In the genomic region with DNA sequence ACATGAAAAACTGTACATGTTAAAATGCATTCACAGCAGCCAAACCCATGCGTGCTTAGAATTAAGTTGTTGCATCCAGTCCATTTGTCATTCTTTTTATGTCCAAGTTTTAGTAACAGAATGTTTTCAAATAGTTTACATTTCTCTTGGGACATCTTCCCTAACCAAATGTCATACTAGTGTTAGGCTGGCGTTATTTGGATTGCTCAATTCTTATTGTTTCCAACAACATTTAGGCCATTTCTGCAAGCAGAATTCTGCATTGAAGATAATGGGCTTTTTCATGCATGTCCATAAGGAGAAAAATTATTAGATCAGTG, we compare ENCODE assay signal across 19 cellular contexts.
DNase-seq lines count a peak whose midpoint lies in the region; ATAC-seq, FAIRE-seq and TF ChIP-seq lines count a peak whose summit lies in the region.
"Had no signal": no experiment of that assay in that cellular context is flagged by ENCODE, and none has a peak within 500 bp of the region (broad histone marks: within the 10 kb centered on the region; RNA-seq: fewer than 3 reads in every experiment).

No MANE protein-coding gene starts in this region.

- no peak for TF ChIP-seq CTCF in heart left ventricle (IDR thresholded peaks at IDR 0.05)
- TF ChIP-seq CTCF in foreskin fibroblast (IDR thresholded peaks at IDR 0.05; ENCODE audit: low read depth, low read length), result no peak
- TF ChIP-seq CTCF in transverse colon (IDR thresholded peaks at IDR 0.05), result no peak
- no peak for TF ChIP-seq CTCF in WTC11 (IDR thresholded peaks at IDR 0.05)

- intact Hi-C loops in Right ventricle myocardium superior (cut with DNase I), result no loop called here
- intact Hi-C loops in heart left ventricle (cut with DNase I), result loop anchor here in 1 of 10 donors (2.0 kb wide), 1 partner anchor 53 kb away; no protein-coding TSS in a partner anchor
- intact Hi-C loops in transverse colon (cut with DNase I; ENCODE audit: low total_unique reads), result no loop called here

- no peaks in the 10 kb centered on the region for H3K9me3 ChIP-seq in heart left ventricle
- no peaks in the 10 kb centered on the region for H3K9me3 ChIP-seq in transverse colon

- no peak for TF ChIP-seq EP300 in transverse colon (IDR thresholded peaks at IDR 0.05; ENCODE audit: low read depth)

- in situ Hi-C loops in transverse colon (cut with MboI; ENCODE audit: low pct_ligation_motif_present in 1 of 4, low pct_unique_long_range_greater_than_20kb in 1 of 4, low sequenced_read_pairs in 3 of 4), result no loop called here

- ATAC-seq in Right ventricle myocardium superior (ENCODE audit: poor library complexity), result peak; percentile 57
- no peak for ATAC-seq in heart left ventricle
- no peak for ATAC-seq in WTC11
- no peak for ATAC-seq in HG03442 (IDR thresholded peaks at IDR 0.05; ENCODE audit: unreplicated experiment)
- ATAC-seq: GM12878, HCT116 had no signal

- peaks cover 0 to 11% (median 0%) of the 10 kb centered on the region in 9 donors for H3K27me3 ChIP-seq in heart left ventricle
- no peaks in the 10 kb centered on the region for H3K27me3 ChIP-seq in transverse colon

- DNase-seq in Right ventricle myocardium superior (no peak), heart left ventricle (no peak), foreskin fibroblast (peak; percentile 40 to 53), transverse colon (no peak), WTC11 (ENCODE audit: low spot score) (no peak), mucosa of gallbladder (ENCODE audit: low spot score) (no peak)
- DNase-seq: 8988T, COR-L47, DMS153, NCI-H1048, NCI-H146, NCI-H2227 treated with DMSO at 0.1 percent for 48 hours, NCI-H69 had no signal

- no peaks in the 10 kb centered on the region for H3K36me3 Mint-ChIP-seq in WTC11

- H3K9me3 Mint-ChIP-seq in WTC11, result no peaks in the 10 kb centered on the region

- TF ChIP-seq POLR2A in heart left ventricle (IDR thresholded peaks at IDR 0.05) (no peak), transverse colon (IDR thresholded peaks at IDR 0.05) (no peak)

- no peak overlapping the region for H3K4me3 ChIP-seq in heart left ventricle
- H3K4me3 ChIP-seq in foreskin fibroblast (ENCODE audit: low read depth in 1 of 2, low read length in 2 of 2), result no peak overlapping the region
- no peak overlapping the region for H3K4me3 ChIP-seq in transverse colon
- H3K4me3 ChIP-seq: GM12878 had no signal

- no peak overlapping the region for H3K27ac Mint-ChIP-seq in WTC11

- H3K4me1 ChIP-seq in heart left ventricle, result peaks cover 0 to 4% (median 0%) of the 10 kb centered on the region in 12 donors
- peaks cover 0 to 4% (median 1%) of the 10 kb centered on the region in 4 donors for H3K4me1 ChIP-seq in transverse colon

- H3K4me3 Mint-ChIP-seq in WTC11, result no peak overlapping the region

- POLR2A ChIA-PET in WTC11 (lab: Charles Lee), result no interaction called here

- WGBS in heart left ventricle, 4 donors, result 69 to 81% (median 74%) methylated on average over 2 of the region's 2 CpGs
- 77 to 85% methylated on average over 2 of the region's 2 CpGs for WGBS in transverse colon (ENCODE audit: low coverage in 1 of 2), 2 donors

- CTCF ChIA-PET in WTC11 (lab: Charles Lee), result no interaction called here

- no peaks in the 10 kb centered on the region for H3K36me3 ChIP-seq in heart left ventricle
- no peaks in the 10 kb centered on the region for H3K36me3 ChIP-seq in transverse colon

- 0 out of 2 replicates have a peak, but pooled peaks cover 2% of the 10 kb centered on the region for H3K27me3 Mint-ChIP-seq in WTC11 (ENCODE audit: low read depth)

- peaks cover 2% of the 10 kb centered on the region; the same call in 1 of the 2 replicates for H3K4me1 Mint-ChIP-seq in WTC11

- H3K27ac ChIP-seq in heart left ventricle (no peak overlapping the region), transverse colon (peak overlapping the region in 3 of 4 donors; percentile 33 to 49 (median 42))
- H3K27ac ChIP-seq: C4-2B, RWPE1 had no signal

- peak; percentile 45 for FAIRE-seq in endometrium (lab: Jason Lieb, UNC)
- FAIRE-seq: GM12878 had no signal

TF ChIP-seq in WTC11, 78 proteins besides CTCF, POLR2A, EP300 and RAD21:
- TF ChIP-seq IRF2 (CRISPR knock-in tag; IDR thresholded peaks at IDR 0.05; ENCODE audit: borderline replicate concordance, low read depth) (no peak), TEAD1 (CRISPR knock-in tag; IDR thresholded peaks at IDR 0.05) (no peak), NR2C2 (CRISPR knock-in tag; IDR thresholded peaks at IDR 0.05) (no peak), SP1 (CRISPR knock-in tag; conservative IDR thresholded peaks at IDR 0.05) (no peak), NR3C1 (CRISPR knock-in tag; conservative IDR thresholded peaks at IDR 0.05; ENCODE audit: low read depth) (no peak), TP53 (CRISPR knock-in tag; IDR thresholded peaks at IDR 0.05) (no peak), ZNF671 (CRISPR knock-in tag; IDR thresholded peaks at IDR 0.05) (no peak), ZNF232 (CRISPR knock-in tag; IDR thresholded peaks at IDR 0.05) (no peak), MXD4 (CRISPR knock-in tag; IDR thresholded peaks at IDR 0.05; ENCODE audit: borderline replicate concordance) (no peak)
- TF ChIP-seq, protein P1, sequence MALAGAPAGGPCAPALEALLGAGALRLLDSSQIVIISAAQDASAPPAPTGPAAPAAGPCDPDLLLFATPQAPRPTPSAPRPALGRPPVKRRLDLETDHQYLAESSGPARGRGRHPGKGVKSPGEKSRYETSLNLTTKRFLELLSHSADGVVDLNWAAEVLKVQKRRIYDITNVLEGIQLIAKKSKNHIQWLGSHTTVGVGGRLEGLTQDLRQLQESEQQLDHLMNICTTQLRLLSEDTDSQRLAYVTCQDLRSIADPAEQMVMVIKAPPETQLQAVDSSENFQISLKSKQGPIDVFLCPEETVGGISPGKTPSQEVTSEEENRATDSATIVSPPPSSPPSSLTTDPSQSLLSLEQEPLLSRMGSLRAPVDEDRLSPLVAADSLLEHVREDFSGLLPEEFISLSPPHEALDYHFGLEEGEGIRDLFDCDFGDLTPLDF (CRISPR knock-in tag; IDR thresholded peaks at IDR 0.05), result no peak
- TF ChIP-seq, protein P2, sequence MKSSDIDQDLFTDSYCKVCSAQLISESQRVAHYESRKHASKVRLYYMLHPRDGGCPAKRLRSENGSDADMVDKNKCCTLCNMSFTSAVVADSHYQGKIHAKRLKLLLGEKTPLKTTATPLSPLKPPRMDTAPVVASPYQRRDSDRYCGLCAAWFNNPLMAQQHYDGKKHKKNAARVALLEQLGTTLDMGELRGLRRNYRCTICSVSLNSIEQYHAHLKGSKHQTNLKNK (CRISPR knock-in tag; IDR thresholded peaks at IDR 0.05), result no peak
- TF ChIP-seq, protein P3, sequence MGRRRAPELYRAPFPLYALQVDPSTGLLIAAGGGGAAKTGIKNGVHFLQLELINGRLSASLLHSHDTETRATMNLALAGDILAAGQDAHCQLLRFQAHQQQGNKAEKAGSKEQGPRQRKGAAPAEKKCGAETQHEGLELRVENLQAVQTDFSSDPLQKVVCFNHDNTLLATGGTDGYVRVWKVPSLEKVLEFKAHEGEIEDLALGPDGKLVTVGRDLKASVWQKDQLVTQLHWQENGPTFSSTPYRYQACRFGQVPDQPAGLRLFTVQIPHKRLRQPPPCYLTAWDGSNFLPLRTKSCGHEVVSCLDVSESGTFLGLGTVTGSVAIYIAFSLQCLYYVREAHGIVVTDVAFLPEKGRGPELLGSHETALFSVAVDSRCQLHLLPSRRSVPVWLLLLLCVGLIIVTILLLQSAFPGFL (CRISPR knock-in tag; IDR thresholded peaks at IDR 0.05; ENCODE audit: borderline replicate concordance), result no peak
- TF ChIP-seq, protein P4, sequence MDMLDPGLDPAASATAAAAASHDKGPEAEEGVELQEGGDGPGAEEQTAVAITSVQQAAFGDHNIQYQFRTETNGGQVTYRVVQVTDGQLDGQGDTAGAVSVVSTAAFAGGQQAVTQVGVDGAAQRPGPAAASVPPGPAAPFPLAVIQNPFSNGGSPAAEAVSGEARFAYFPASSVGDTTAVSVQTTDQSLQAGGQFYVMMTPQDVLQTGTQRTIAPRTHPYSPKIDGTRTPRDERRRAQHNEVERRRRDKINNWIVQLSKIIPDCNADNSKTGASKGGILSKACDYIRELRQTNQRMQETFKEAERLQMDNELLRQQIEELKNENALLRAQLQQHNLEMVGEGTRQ (CRISPR knock-in tag; IDR thresholded peaks at IDR 0.05), result no peak
- TF ChIP-seq, protein P5, sequence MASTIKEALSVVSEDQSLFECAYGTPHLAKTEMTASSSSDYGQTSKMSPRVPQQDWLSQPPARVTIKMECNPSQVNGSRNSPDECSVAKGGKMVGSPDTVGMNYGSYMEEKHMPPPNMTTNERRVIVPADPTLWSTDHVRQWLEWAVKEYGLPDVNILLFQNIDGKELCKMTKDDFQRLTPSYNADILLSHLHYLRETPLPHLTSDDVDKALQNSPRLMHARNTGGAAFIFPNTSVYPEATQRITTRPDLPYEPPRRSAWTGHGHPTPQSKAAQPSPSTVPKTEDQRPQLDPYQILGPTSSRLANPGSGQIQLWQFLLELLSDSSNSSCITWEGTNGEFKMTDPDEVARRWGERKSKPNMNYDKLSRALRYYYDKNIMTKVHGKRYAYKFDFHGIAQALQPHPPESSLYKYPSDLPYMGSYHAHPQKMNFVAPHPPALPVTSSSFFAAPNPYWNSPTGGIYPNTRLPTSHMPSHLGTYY (CRISPR knock-in tag; IDR thresholded peaks at IDR 0.05), result no peak
- TF ChIP-seq, protein P6, sequence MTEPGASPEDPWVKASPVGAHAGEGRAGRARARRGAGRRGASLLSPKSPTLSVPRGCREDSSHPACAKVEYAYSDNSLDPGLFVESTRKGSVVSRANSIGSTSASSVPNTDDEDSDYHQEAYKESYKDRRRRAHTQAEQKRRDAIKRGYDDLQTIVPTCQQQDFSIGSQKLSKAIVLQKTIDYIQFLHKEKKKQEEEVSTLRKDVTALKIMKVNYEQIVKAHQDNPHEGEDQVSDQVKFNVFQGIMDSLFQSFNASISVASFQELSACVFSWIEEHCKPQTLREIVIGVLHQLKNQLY (CRISPR knock-in tag; IDR thresholded peaks at IDR 0.05), result no peak
- TF ChIP-seq, protein P7, sequence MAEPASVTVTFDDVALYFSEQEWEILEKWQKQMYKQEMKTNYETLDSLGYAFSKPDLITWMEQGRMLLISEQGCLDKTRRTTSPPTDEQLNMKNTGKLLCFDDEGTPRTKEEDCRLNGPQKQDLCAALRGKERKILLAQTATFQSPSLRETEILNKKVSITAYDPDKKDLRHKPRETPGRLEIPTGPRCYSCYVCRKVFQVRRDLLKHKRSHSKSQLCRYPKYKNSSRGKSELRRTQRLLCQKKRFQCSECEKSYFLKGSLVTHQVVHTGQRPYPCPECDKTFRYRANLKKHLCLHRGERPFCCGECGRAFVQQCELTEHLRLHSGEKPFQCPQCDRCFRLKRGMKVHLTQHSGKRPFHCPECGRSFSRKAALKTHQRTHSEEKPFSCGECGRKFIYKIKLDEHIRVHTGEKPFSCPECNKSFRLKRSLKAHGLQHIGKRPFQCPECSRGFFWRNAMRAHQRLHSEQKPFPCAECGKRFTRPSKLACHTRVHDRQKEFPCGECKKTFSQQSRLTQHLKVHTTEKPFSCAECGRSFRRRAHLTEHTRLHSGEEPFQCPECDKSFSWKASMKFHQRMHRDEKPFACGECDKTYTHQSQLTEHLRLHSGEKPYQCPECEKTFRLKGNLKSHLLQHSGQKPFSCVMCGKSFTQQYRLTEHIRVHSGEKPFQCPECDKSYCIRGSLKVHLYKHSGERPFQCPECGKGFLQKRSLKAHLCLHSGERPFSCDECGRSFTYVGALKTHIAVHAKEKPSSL (CRISPR knock-in tag; conservative IDR thresholded peaks at IDR 0.05), result no peak
TF ChIP-seq in WTC11: peak in this region for 0.

Comparison
In these comparisons a context has a peak if more than half of its experiments do, and no peak if none do; other contexts are left out.
1. DNase-seq: peak in foreskin fibroblast (2 of 2); none in Right ventricle myocardium superior (single experiment), heart left ventricle (0 of 5), transverse colon (single experiment), WTC11 (single experiment) and mucosa of gallbladder (single experiment).
2. H3K27ac ChIP-seq: peak in transverse colon (3 of 4); none in heart left ventricle (0 of 12).